ENCODE assay signal across 12 cellular contexts in the genomic region with DNA sequence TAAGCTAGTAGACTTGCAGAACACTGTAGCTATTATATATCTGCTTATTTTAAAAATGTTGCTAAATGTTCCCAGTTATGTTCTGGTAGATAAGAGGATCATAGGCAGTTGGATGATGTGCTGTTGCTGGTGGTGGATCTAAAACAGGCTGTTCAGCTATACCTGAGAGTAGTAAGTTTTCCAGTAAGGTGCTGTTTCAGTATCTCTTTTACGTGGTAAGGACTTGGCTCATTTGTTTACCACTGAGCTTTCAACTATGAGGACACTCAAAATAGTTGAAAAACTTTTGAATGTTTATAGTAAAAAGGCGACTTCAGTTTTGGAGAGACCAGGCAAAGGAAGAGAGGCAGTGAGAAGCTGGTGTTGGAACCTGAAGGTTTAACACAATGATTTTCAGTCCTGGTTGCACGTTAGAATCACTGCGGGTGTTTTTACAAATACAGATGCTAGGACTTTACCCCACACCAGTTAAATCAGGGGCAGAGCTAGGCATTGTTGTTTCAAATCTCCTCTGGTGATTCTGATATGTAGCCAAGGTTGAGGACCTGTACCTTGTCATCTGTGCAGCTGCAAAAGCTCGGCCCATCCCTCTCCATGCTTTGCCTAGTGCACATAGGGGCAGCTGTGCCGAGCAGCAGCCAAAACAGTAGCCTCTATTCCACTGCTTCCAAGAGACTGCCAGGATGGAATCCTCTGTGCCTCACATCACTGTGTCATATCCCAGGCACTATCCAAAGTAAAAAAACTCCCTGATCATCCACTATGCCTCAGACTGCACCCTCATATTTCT.
DNase-seq lines count a peak whose midpoint lies in the region; ATAC-seq and TF ChIP-seq lines count a peak whose summit lies in the region.
"Had no signal": no experiment of that assay in that cellular context is flagged by ENCODE, and none has a peak within 500 bp of the region (broad histone marks: within the 10 kb centered on the region; RNA-seq: fewer than 3 reads in every experiment).

No MANE protein-coding gene starts in this region.

- 83% methylated on average over 6 of the region's 6 CpGs for whole genome bisulfite sequencing in SK-N-SH (ENCODE audit: low lambda C conversion rate)

- no peak overlapping the region for H3K27ac Mint-ChIP-seq in CD8-positive, alpha-beta memory T cell
- H3K27ac Mint-ChIP-seq: activated naive CD4-positive, alpha-beta T cell treated with anti-CD3 and anti-CD28 coated beads, Interleukin-2, amount 50 U/mL, for 24 hours; T-helper 1 cell treated with Interleukin-12 subunit alpha and Interleukin-12 subunit beta and Interleukin-4 antibody, amounts not matched to agents 30 μg/mL and 1 μg/mL, for 36 hours had no signal

- no peak overlapping the region for H3K4me3 ChIP-seq in SK-N-SH (ENCODE audit: low read depth in 2 of 2, low read length in 1 of 2)
- H3K4me3 ChIP-seq in CD8-positive, alpha-beta memory T cell (ENCODE audit: low read length): no peak overlapping the region
- H3K4me3 ChIP-seq: mucosa of descending colon had no signal

- POLR2A ChIA-PET in SK-N-SH (lab: Yijun Ruan, JAX): no interaction called here
- POLR2A ChIA-PET in CD8-positive, alpha-beta memory T cell (lab: Charles Lee): no interaction called here

- H3K4me1 Mint-ChIP-seq in CD8-positive, alpha-beta memory T cell: no peaks in the 10 kb centered on the region
- H3K4me1 Mint-ChIP-seq: activated naive CD4-positive, alpha-beta T cell treated with anti-CD3 and anti-CD28 coated beads, Interleukin-2, amount 50 U/mL, for 24 hours had no signal

- no peak overlapping the region for H3K4me2 ChIP-seq in SK-N-SH

- no peak overlapping the region for H2AFZ ChIP-seq in SK-N-SH (ENCODE audit: low read depth)

- H4K20me1 ChIP-seq in SK-N-SH (ENCODE audit: insufficient read depth): 0 out of 2 replicates have a peak, but pooled peaks cover 4% of the 10 kb centered on the region

- no peak overlapping the region for H3K9ac ChIP-seq in SK-N-SH

- peaks cover 7% of the 10 kb centered on the region for H3F3A ChIP-seq in SK-N-SH (replicated peaks; ENCODE audit: insufficient read depth)

- H3K9me2 ChIP-seq in SK-N-SH: no peaks in the 10 kb centered on the region; the same call in 1 of the 2 replicates

- no peak for TF ChIP-seq CTCF in SK-N-SH (IDR thresholded peaks at IDR 0.05)

- H3K27ac ChIP-seq in SK-N-SH (ENCODE audit: low read depth in 2 of 2, low read length in 1 of 2): no peak overlapping the region
- H3K27ac ChIP-seq in CD8-positive, alpha-beta memory T cell (ENCODE audit: low read depth, low read length): no peak overlapping the region
- H3K27ac ChIP-seq: epithelial cell of prostate had no signal

- peaks cover 3 to 9% of the 10 kb centered on the region in 2 experiments; a peak in 2 of 4 replicates for H3K4me1 ChIP-seq in SK-N-SH (ENCODE audit: control insufficient read depth in 1 of 2, insufficient read depth in 2 of 2, low read depth in 1 of 2, low read length in 1 of 2)
- H3K4me1 ChIP-seq in CD8-positive, alpha-beta memory T cell (ENCODE audit: insufficient read depth, low read length): no peaks in the 10 kb centered on the region

- no peaks in the 10 kb centered on the region for H3K36me3 Mint-ChIP-seq in CD8-positive, alpha-beta memory T cell
- H3K36me3 Mint-ChIP-seq: activated naive CD4-positive, alpha-beta T cell treated with anti-CD3 and anti-CD28 coated beads, Interleukin-2, amount 50 U/mL, for 24 hours had no signal

- H3K27me3 Mint-ChIP-seq in CD8-positive, alpha-beta memory T cell: no peaks in the 10 kb centered on the region
- H3K27me3 Mint-ChIP-seq: activated naive CD4-positive, alpha-beta T cell treated with anti-CD3 and anti-CD28 coated beads, Interleukin-2, amount 50 U/mL, for 24 hours had no signal

- CTCF ChIA-PET in SK-N-SH (lab: Yijun Ruan, JAX): interaction anchor here (0.6 to 1.4 kb wide), 3 partner anchors 9 to 211 kb away, joined by 3 to 7 read pairs (median 3); no protein-coding TSS in a partner anchor
- CTCF ChIA-PET in CD8-positive, alpha-beta memory T cell (lab: Charles Lee): no interaction called here

- peak; percentile 93 for ATAC-seq in GM19372 (IDR thresholded peaks at IDR 0.05; ENCODE audit: low read depth, unreplicated experiment)
- peak; percentile 92 for ATAC-seq in HG02973 (IDR thresholded peaks at IDR 0.05; ENCODE audit: unreplicated experiment)
- ATAC-seq: mucosa of descending colon had no signal

- no peak for TF ChIP-seq RAD21 in SK-N-SH (IDR thresholded peaks at IDR 0.05; ENCODE audit: low read length)

- peaks cover 23% of the 10 kb centered on the region for H3K79me2 ChIP-seq in SK-N-SH (ENCODE audit: insufficient read depth)

- no peak for TF ChIP-seq EP300 in SK-N-SH (IDR thresholded peaks at IDR 0.05; ENCODE audit: borderline replicate concordance in 1 of 2, low read depth in 1 of 2, low read length in 1 of 2)

- H3K9me3 Mint-ChIP-seq in CD8-positive, alpha-beta memory T cell: peaks cover 2 to 5% (median 4%) of the 10 kb centered on the region in 5 donors
- H3K9me3 Mint-ChIP-seq: activated naive CD4-positive, alpha-beta T cell treated with anti-CD3 and anti-CD28 coated beads, Interleukin-2, amount 50 U/mL, for 24 hours had no signal

- DNase-seq in AG08396 (ENCODE audit: low spot score) (peak; percentile 14), SK-N-SH (no peak), NCI-H748 (lab: John Stamatoyannopoulos, UW; ENCODE audit: unreplicated experiment) (no peak), NCI-H1694 (lab: John Stamatoyannopoulos, UW) (no peak), HuH-7.5 (ENCODE audit: low spot score) (no peak)
- no peak for DNase-seq in CD8-positive, alpha-beta memory T cell
- DNase-seq: mucosa of descending colon had no signal

- peaks cover 0 to 16% of the 10 kb centered on the region in 2 experiments for H3K36me3 ChIP-seq in SK-N-SH (replicated peaks in 1 of 2; ENCODE audit: control insufficient read depth in 1 of 2, insufficient read depth in 2 of 2, low read length in 1 of 2)
- H3K36me3 ChIP-seq in CD8-positive, alpha-beta memory T cell (ENCODE audit: insufficient read depth, low read length): no peaks in the 10 kb centered on the region

- H3K4me3 Mint-ChIP-seq in CD8-positive, alpha-beta memory T cell: no peak overlapping the region
- H3K4me3 Mint-ChIP-seq: activated naive CD4-positive, alpha-beta T cell treated with anti-CD3 and anti-CD28 coated beads, Interleukin-2, amount 50 U/mL, for 24 hours; T-helper 1 cell treated with Interleukin-12 subunit alpha and Interleukin-12 subunit beta and Interleukin-4 antibody, amounts not matched to agents 30 μg/mL and 1 μg/mL, for 36 hours had no signal

- no peaks in the 10 kb centered on the region for H3K9me3 ChIP-seq in SK-N-SH
- H3K9me3 ChIP-seq in CD8-positive, alpha-beta memory T cell (ENCODE audit: low read length): no peaks in the 10 kb centered on the region
- H3K9me3 ChIP-seq: mucosa of descending colon had no signal

- H3K27me3 ChIP-seq in SK-N-SH (ENCODE audit: insufficient read depth): no peaks in the 10 kb centered on the region
- H3K27me3 ChIP-seq in CD8-positive, alpha-beta memory T cell (ENCODE audit: insufficient read depth, low read length, poor library complexity, severe bottlenecking): no peaks in the 10 kb centered on the region

TF ChIP-seq in SK-N-SH, 30 proteins besides CTCF, POLR2A, EP300 and RAD21:
- peak; percentile 33; the same call in 1 of the 2 replicates for TF ChIP-seq TCF12 (IDR thresholded peaks at IDR 0.05)
- TF ChIP-seq POLR2AphosphoS5 (IDR thresholded peaks at IDR 0.05; ENCODE audit: low read depth, low read length): no peak
- TF ChIP-seq NFIC (IDR thresholded peaks at IDR 0.05; ENCODE audit: borderline replicate concordance): peak; percentile 26; the same call in 1 of the 2 replicates
